ENCODE assay signal across 42 cellular contexts in the genomic region with DNA sequence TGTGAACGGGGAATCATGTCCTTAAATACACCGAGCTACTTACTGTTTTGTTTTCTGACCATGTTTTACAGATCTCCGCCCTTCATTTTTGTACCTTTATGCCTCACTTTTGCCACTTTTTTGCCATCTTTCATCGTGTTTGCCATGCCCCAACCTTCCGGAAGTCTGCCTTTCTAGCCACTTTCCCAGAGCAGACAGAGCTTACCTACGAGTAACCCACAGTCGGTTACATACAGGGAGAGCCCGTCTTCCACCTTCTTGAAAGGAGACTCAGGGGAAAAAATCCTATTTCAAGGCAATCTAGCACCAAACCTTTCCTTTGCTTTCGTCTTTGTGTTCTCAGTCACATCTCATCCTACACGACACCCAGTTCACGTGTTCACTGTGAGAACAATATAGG. TPM values are rescaled to one million over a fixed set of nuclear protein-coding genes. Genes with fewer than 3 reads are reported as not detected.
"Had no signal": no experiment of that assay in that cellular context is flagged by ENCODE, and none has a peak within 500 bp of the region (broad histone marks: within the 10 kb centered on the region; RNA-seq: fewer than 3 reads in every experiment).

No MANE protein-coding gene starts in this region.

- H3K9me3 Mint-ChIP-seq: activated naive CD4-positive, alpha-beta T cell treated with anti-CD3 and anti-CD28 coated beads for 36 hours; activated naive CD4-positive, alpha-beta T cell treated with anti-CD3 and anti-CD28 coated beads, Interleukin-2, amount 10 ng/mL, durations not matched to agents 7 days and 5 days; activated naive CD8-positive, alpha-beta T cell treated with anti-CD3 and anti-CD28 coated beads for 36 hours; activated naive CD8-positive, alpha-beta T cell treated with anti-CD3 and anti-CD28 coated beads, Interleukin-2, amount 10 ng/mL, durations not matched to agents 7 days and 5 days; activated T-cell treated with anti-CD3 and anti-CD28 coated beads, Interleukin-2, amount 50 U/mL, for 24 hours had no signal

- DNase-seq: activated effector memory CD4-positive, alpha-beta T cell treated with anti-CD3 and anti-CD28 coated beads, Interleukin-2, amount 50 U/mL, for 16 hours; activated effector memory CD4-positive, alpha-beta T cell treated with Interleukin-2 at 50 U/mL for 16 hours; activated gamma-delta T cell; activated gamma-delta T cell treated with Interleukin-2 at 50 U/mL for 16 hours; activated naive CD4-positive, alpha-beta T cell; activated naive CD4-positive, alpha-beta T cell treated with anti-CD3 and anti-CD28 coated beads for 36 hours; activated naive CD4-positive, alpha-beta T cell treated with anti-CD3 and anti-CD28 coated beads, Interleukin-2, amount 10 ng/mL, durations not matched to agents 7 days and 5 days; activated naive CD4-positive, alpha-beta T cell treated with anti-CD3 and anti-CD28 coated beads, Interleukin-2, amount 50 U/mL, for 16 hours; activated naive CD4-positive, alpha-beta T cell treated with Interleukin-2 at 50 U/mL for 16 hours; activated naive CD8-positive, alpha-beta T cell treated with anti-CD3 and anti-CD28 coated beads for 36 hours; activated naive CD8-positive, alpha-beta T cell treated with anti-CD3 and anti-CD28 coated beads, Interleukin-2, amount 10 ng/mL, durations not matched to agents 7 days and 5 days; activated naive CD8-positive, alpha-beta T cell treated with anti-CD3 and anti-CD28 coated beads, Interleukin-2, amount 50 U/mL, for 24 hours; activated T-cell treated with anti-CD3 and anti-CD28 coated beads, Interleukin-2, amount 50 U/mL, for 1 hour; activated T-cell treated with anti-CD3 and anti-CD28 coated beads, Interleukin-2, amount 50 U/mL, for 24 hours; activated T-cell treated with anti-CD3 and anti-CD28 coated beads, Interleukin-2, amount 50 U/mL, for 4 hours; activated T-cell treated with anti-CD3 and anti-CD28 coated beads, Interleukin-2, amount 50 U/mL, for 48 hours; activated T-cell treated with anti-CD3 and anti-CD28 coated beads, Interleukin-2, amount 50 U/mL, for 72 hours; adrenal gland; amniotic stem cell; amygdala; anterior cingulate cortex; aorta; body of pancreas; brain microvascular endothelial cell; caudate nucleus; central memory CD4-positive, alpha-beta T cell; cerebellar nuclear complex had no signal

- H3K27me3 Mint-ChIP-seq: activated naive CD4-positive, alpha-beta T cell treated with anti-CD3 and anti-CD28 coated beads, Interleukin-2, amount 10 ng/mL, durations not matched to agents 7 days and 5 days; activated naive CD8-positive, alpha-beta T cell treated with anti-CD3 and anti-CD28 coated beads, Interleukin-2, amount 10 ng/mL, durations not matched to agents 7 days and 5 days had no signal

- H3K27ac Mint-ChIP-seq: activated naive CD4-positive, alpha-beta T cell treated with anti-CD3 and anti-CD28 coated beads for 36 hours; activated naive CD4-positive, alpha-beta T cell treated with anti-CD3 and anti-CD28 coated beads, Interleukin-2, amount 10 ng/mL, durations not matched to agents 7 days and 5 days; activated naive CD4-positive, alpha-beta T cell treated with anti-CD3 and anti-CD28 coated beads, Interleukin-2, amount 50 U/mL, for 24 hours; activated naive CD4-positive, alpha-beta T cell treated with anti-CD3 and anti-CD28 coated beads, Interleukin-2, amount 50 U/mL, for 72 hours; activated naive CD8-positive, alpha-beta T cell; activated naive CD8-positive, alpha-beta T cell treated with anti-CD3 and anti-CD28 coated beads for 36 hours; activated naive CD8-positive, alpha-beta T cell treated with anti-CD3 and anti-CD28 coated beads, Interleukin-2, amount 10 ng/mL, durations not matched to agents 7 days and 5 days; activated naive CD8-positive, alpha-beta T cell treated with anti-CD3 and anti-CD28 coated beads, Interleukin-2, amount 50 U/mL, for 24 hours; activated T-cell treated with anti-CD3 and anti-CD28 coated beads, Interleukin-2, amount 50 U/mL, for 24 hours; activated T-cell treated with anti-CD3 and anti-CD28 coated beads, Interleukin-2, amount 50 U/mL, for 72 hours; activated T-helper 1 cell treated with anti-CD3 and anti-CD28 coated beads, Interleukin-12 subunit alpha, Interleukin-12 subunit beta, Interleukin-2, Interleukin-4 antibody, amounts not matched to agents 30 ng/mL and 10 ng/mL and 1 ng/mL, durations not matched to agents 14 hours and 24 hours and 36 hours; activated T-helper 17 cell treated with anti-CD3 and anti-CD28 coated beads, Interleukin-2, amount 50 U/mL, for 72 hours; activated T-helper 2 cell treated with anti-CD3 and anti-CD28 coated beads, Interferon-gamma antibody, Interleukin-2, Interleukin-4, amounts not matched to agents 10 μg/mL and 5 μg/mL and 100 μg/mL, durations not matched to agents 14 hours and 24 hours and 36 hours; brain had no signal

- ATAC-seq: activated naive CD4-positive, alpha-beta T cell treated with anti-CD3 and anti-CD28 coated beads, Interleukin-2, amount 50 U/mL, for 72 hours; activated naive CD8-positive, alpha-beta T cell treated with anti-CD3 and anti-CD28 coated beads, Interleukin-2, amount 50 U/mL, for 24 hours; activated T-cell treated with anti-CD3 and anti-CD28 coated beads, Interleukin-2, amount 50 U/mL, for 4 hours; activated T-cell treated with anti-CD3 and anti-CD28 coated beads, Interleukin-2, amount 50 U/mL, for 72 hours; activated T-helper 17 cell treated with anti-CD3 and anti-CD28 coated beads, Interleukin-2, amount 50 U/mL, for 72 hours; body of pancreas had no signal

- H3K4me3 Mint-ChIP-seq: activated naive CD4-positive, alpha-beta T cell treated with anti-CD3 and anti-CD28 coated beads for 36 hours; activated naive CD4-positive, alpha-beta T cell treated with anti-CD3 and anti-CD28 coated beads, Interleukin-2, amount 10 ng/mL, durations not matched to agents 7 days and 5 days; activated naive CD4-positive, alpha-beta T cell treated with anti-CD3 and anti-CD28 coated beads, Interleukin-2, amount 50 U/mL, for 24 hours; activated naive CD8-positive, alpha-beta T cell; activated naive CD8-positive, alpha-beta T cell treated with anti-CD3 and anti-CD28 coated beads for 36 hours; activated naive CD8-positive, alpha-beta T cell treated with anti-CD3 and anti-CD28 coated beads, Interleukin-2, amount 10 ng/mL, durations not matched to agents 7 days and 5 days; activated naive CD8-positive, alpha-beta T cell treated with anti-CD3 and anti-CD28 coated beads, Interleukin-2, amount 50 U/mL, for 24 hours; activated T-cell treated with anti-CD3 and anti-CD28 coated beads, Interleukin-2, amount 50 U/mL, for 24 hours; activated T-cell treated with anti-CD3 and anti-CD28 coated beads, Interleukin-2, amount 50 U/mL, for 4 hours; activated T-cell treated with anti-CD3 and anti-CD28 coated beads, Interleukin-2, amount 50 U/mL, for 72 hours; activated T-helper 1 cell treated with anti-CD3 and anti-CD28 coated beads, Interleukin-12 subunit alpha, Interleukin-12 subunit beta, Interleukin-2, Interleukin-4 antibody, amounts not matched to agents 30 ng/mL and 10 ng/mL and 1 ng/mL, durations not matched to agents 14 hours and 24 hours and 36 hours; activated T-helper 17 cell treated with anti-CD3 and anti-CD28 coated beads, Interleukin-2, amount 50 U/mL, for 72 hours; brain; central memory CD8-positive, alpha-beta T cell had no signal

- H3K4me1 Mint-ChIP-seq: activated naive CD4-positive, alpha-beta T cell treated with anti-CD3 and anti-CD28 coated beads, Interleukin-2, amount 10 ng/mL, durations not matched to agents 7 days and 5 days; activated naive CD4-positive, alpha-beta T cell treated with anti-CD3 and anti-CD28 coated beads, Interleukin-2, amount 50 U/mL, for 24 hours; activated naive CD8-positive, alpha-beta T cell treated with anti-CD3 and anti-CD28 coated beads for 36 hours; activated naive CD8-positive, alpha-beta T cell treated with anti-CD3 and anti-CD28 coated beads, Interleukin-2, amount 10 ng/mL, durations not matched to agents 7 days and 5 days; activated naive CD8-positive, alpha-beta T cell treated with anti-CD3 and anti-CD28 coated beads, Interleukin-2, amount 50 U/mL, for 24 hours; activated T-helper 17 cell treated with anti-CD3 and anti-CD28 coated beads, Interleukin-2, amount 50 U/mL, for 72 hours; brain; central memory CD8-positive, alpha-beta T cell had no signal

- H3K27me3 ChIP-seq: ascending aorta, body of pancreas, brain microvascular endothelial cell, breast epithelium, cardiac muscle cell had no signal

- H3K36me3 ChIP-seq: adrenal gland, ascending aorta, brain microvascular endothelial cell, breast epithelium, cardiac muscle cell had no signal

- H3K4me3 ChIP-seq: adrenal gland, ascending aorta, body of pancreas, breast epithelium, cardiac muscle cell had no signal

- H3K36me3 Mint-ChIP-seq: activated naive CD4-positive, alpha-beta T cell treated with anti-CD3 and anti-CD28 coated beads, Interleukin-2, amount 10 ng/mL, durations not matched to agents 7 days and 5 days; activated naive CD4-positive, alpha-beta T cell treated with anti-CD3 and anti-CD28 coated beads, Interleukin-2, amount 50 U/mL, for 72 hours; activated naive CD8-positive, alpha-beta T cell treated with anti-CD3 and anti-CD28 coated beads for 36 hours; activated naive CD8-positive, alpha-beta T cell treated with anti-CD3 and anti-CD28 coated beads, Interleukin-2, amount 10 ng/mL, durations not matched to agents 7 days and 5 days; brain had no signal

- H3K27ac ChIP-seq: adrenal gland, ascending aorta, body of pancreas, brain microvascular endothelial cell, breast epithelium, cardiac muscle cell had no signal

- H3K4me1 ChIP-seq: adrenal gland, ascending aorta, body of pancreas, breast epithelium had no signal

- H3K9me3 ChIP-seq: adrenal gland, ascending aorta, body of pancreas, breast epithelium had no signal

RNA-seq across cellular contexts. Expression of a gene that starts 26.1 kb away (rescaled TPM):
- total RNA-seq: activated naive CD4-positive, alpha-beta T cell treated with anti-CD3 and anti-CD28 coated beads for 36 hours; activated naive CD4-positive, alpha-beta T cell treated with anti-CD3 and anti-CD28 coated beads, Interleukin-2, amount 50 U/mL, for 72 hours; activated naive CD8-positive, alpha-beta T cell treated with anti-CD3 and anti-CD28 coated beads for 36 hours; activated naive CD8-positive, alpha-beta T cell treated with anti-CD3 and anti-CD28 coated beads, Interleukin-2, amount 10 ng/mL, durations not matched to agents 7 days and 5 days; activated T-cell treated with anti-CD3 and anti-CD28 coated beads, Interleukin-2, amount 50 U/mL, for 4 hours; activated T-cell treated with anti-CD3 and anti-CD28 coated beads, Interleukin-2, amount 50 U/mL, for 72 hours; activated T-helper 1 cell treated with anti-CD3 and anti-CD28 coated beads, Interleukin-12 subunit alpha, Interleukin-12 subunit beta, Interleukin-2, Interleukin-4 antibody, amounts not matched to agents 30 ng/mL and 10 ng/mL and 1 ng/mL, durations not matched to agents 14 hours and 24 hours and 36 hours; activated T-helper 17 cell treated with anti-CD3 and anti-CD28 coated beads, Interleukin-2, amount 50 U/mL, for 72 hours; activated T-helper 2 cell treated with anti-CD3 and anti-CD28 coated beads, Interferon-gamma antibody, Interleukin-2, Interleukin-4, amounts not matched to agents 10 μg/mL and 5 μg/mL and 100 μg/mL, durations not matched to agents 14 hours and 24 hours and 36 hours; adrenal gland; aorta; ascending aorta; astrocyte; breast epithelium; bronchial epithelial cell; cardiac muscle cell; cerebellum had no signal

RNA-seq across cellular contexts. Expression of a gene that starts 36.1 kb away (rescaled TPM):
- total RNA-seq: activated naive CD4-positive, alpha-beta T cell treated with anti-CD3 and anti-CD28 coated beads for 36 hours; activated naive CD4-positive, alpha-beta T cell treated with anti-CD3 and anti-CD28 coated beads, Interleukin-2, amount 50 U/mL, for 72 hours; activated naive CD8-positive, alpha-beta T cell treated with anti-CD3 and anti-CD28 coated beads for 36 hours; activated naive CD8-positive, alpha-beta T cell treated with anti-CD3 and anti-CD28 coated beads, Interleukin-2, amount 10 ng/mL, durations not matched to agents 7 days and 5 days; activated T-cell treated with anti-CD3 and anti-CD28 coated beads, Interleukin-2, amount 50 U/mL, for 4 hours; activated T-cell treated with anti-CD3 and anti-CD28 coated beads, Interleukin-2, amount 50 U/mL, for 72 hours; activated T-helper 1 cell treated with anti-CD3 and anti-CD28 coated beads, Interleukin-12 subunit alpha, Interleukin-12 subunit beta, Interleukin-2, Interleukin-4 antibody, amounts not matched to agents 30 ng/mL and 10 ng/mL and 1 ng/mL, durations not matched to agents 14 hours and 24 hours and 36 hours; activated T-helper 17 cell treated with anti-CD3 and anti-CD28 coated beads, Interleukin-2, amount 50 U/mL, for 72 hours; activated T-helper 2 cell treated with anti-CD3 and anti-CD28 coated beads, Interferon-gamma antibody, Interleukin-2, Interleukin-4, amounts not matched to agents 10 μg/mL and 5 μg/mL and 100 μg/mL, durations not matched to agents 14 hours and 24 hours and 36 hours; aorta; ascending aorta; body of pancreas; breast epithelium; bronchial epithelial cell; cardiac muscle cell; cerebellum had no signal

RNA-seq across cellular contexts. Expression of a gene that starts 36.8 kb away (rescaled TPM):
- total RNA-seq: activated naive CD8-positive, alpha-beta T cell treated with anti-CD3 and anti-CD28 coated beads, Interleukin-2, amount 10 ng/mL, durations not matched to agents 7 days and 5 days; activated T-cell treated with anti-CD3 and anti-CD28 coated beads, Interleukin-2, amount 50 U/mL, for 72 hours; activated T-helper 1 cell treated with anti-CD3 and anti-CD28 coated beads, Interleukin-12 subunit alpha, Interleukin-12 subunit beta, Interleukin-2, Interleukin-4 antibody, amounts not matched to agents 30 ng/mL and 10 ng/mL and 1 ng/mL, durations not matched to agents 14 hours and 24 hours and 36 hours; activated T-helper 2 cell treated with anti-CD3 and anti-CD28 coated beads, Interferon-gamma antibody, Interleukin-2, Interleukin-4, amounts not matched to agents 10 μg/mL and 5 μg/mL and 100 μg/mL, durations not matched to agents 14 hours and 24 hours and 36 hours; aorta; ascending aorta; astrocyte; body of pancreas; bronchial epithelial cell; cardiac muscle cell; cardiac septum had no signal

RNA-seq across cellular contexts. Expression of a gene that starts 41.3 kb away (rescaled TPM):
- total RNA-seq: activated naive CD4-positive, alpha-beta T cell treated with anti-CD3 and anti-CD28 coated beads for 36 hours; activated naive CD4-positive, alpha-beta T cell treated with anti-CD3 and anti-CD28 coated beads, Interleukin-2, amount 50 U/mL, for 72 hours; activated naive CD8-positive, alpha-beta T cell treated with anti-CD3 and anti-CD28 coated beads for 36 hours; activated naive CD8-positive, alpha-beta T cell treated with anti-CD3 and anti-CD28 coated beads, Interleukin-2, amount 10 ng/mL, durations not matched to agents 7 days and 5 days; activated T-cell treated with anti-CD3 and anti-CD28 coated beads, Interleukin-2, amount 50 U/mL, for 4 hours; activated T-cell treated with anti-CD3 and anti-CD28 coated beads, Interleukin-2, amount 50 U/mL, for 72 hours; activated T-helper 1 cell treated with anti-CD3 and anti-CD28 coated beads, Interleukin-12 subunit alpha, Interleukin-12 subunit beta, Interleukin-2, Interleukin-4 antibody, amounts not matched to agents 30 ng/mL and 10 ng/mL and 1 ng/mL, durations not matched to agents 14 hours and 24 hours and 36 hours; activated T-helper 17 cell treated with anti-CD3 and anti-CD28 coated beads, Interleukin-2, amount 50 U/mL, for 72 hours; activated T-helper 2 cell treated with anti-CD3 and anti-CD28 coated beads, Interferon-gamma antibody, Interleukin-2, Interleukin-4, amounts not matched to agents 10 μg/mL and 5 μg/mL and 100 μg/mL, durations not matched to agents 14 hours and 24 hours and 36 hours; adrenal gland; aorta; ascending aorta; astrocyte; body of pancreas; breast epithelium; bronchial epithelial cell; cardiac muscle cell; cardiac septum; cerebellum had no signal

RNA-seq across cellular contexts. Expression of a gene that starts 56.8 kb away (rescaled TPM):
- total RNA-seq: activated naive CD4-positive, alpha-beta T cell treated with anti-CD3 and anti-CD28 coated beads for 36 hours; activated naive CD8-positive, alpha-beta T cell treated with anti-CD3 and anti-CD28 coated beads for 36 hours; activated naive CD8-positive, alpha-beta T cell treated with anti-CD3 and anti-CD28 coated beads, Interleukin-2, amount 10 ng/mL, durations not matched to agents 7 days and 5 days; activated T-cell treated with anti-CD3 and anti-CD28 coated beads, Interleukin-2, amount 50 U/mL, for 4 hours; activated T-cell treated with anti-CD3 and anti-CD28 coated beads, Interleukin-2, amount 50 U/mL, for 72 hours; activated T-helper 1 cell treated with anti-CD3 and anti-CD28 coated beads, Interleukin-12 subunit alpha, Interleukin-12 subunit beta, Interleukin-2, Interleukin-4 antibody, amounts not matched to agents 30 ng/mL and 10 ng/mL and 1 ng/mL, durations not matched to agents 14 hours and 24 hours and 36 hours; activated T-helper 17 cell treated with anti-CD3 and anti-CD28 coated beads, Interleukin-2, amount 50 U/mL, for 72 hours; activated T-helper 2 cell treated with anti-CD3 and anti-CD28 coated beads, Interferon-gamma antibody, Interleukin-2, Interleukin-4, amounts not matched to agents 10 μg/mL and 5 μg/mL and 100 μg/mL, durations not matched to agents 14 hours and 24 hours and 36 hours; adrenal gland; aorta; ascending aorta; astrocyte; body of pancreas; breast epithelium; bronchial epithelial cell; cardiac muscle cell; cardiac septum; cerebellum had no signal
